In genomic region chrX:57380026-57380796, GRCh38 we compare ENCODE assay signal across 24 cellular contexts.
DNase-seq lines count a peak whose midpoint lies in the region; ATAC-seq and TF ChIP-seq lines count a peak whose summit lies in the region.
"Had no signal": no experiment of that assay in that cellular context is flagged by ENCODE, and none has a peak within 500 bp of the region (broad histone marks: within the 10 kb centered on the region; RNA-seq: fewer than 3 reads in every experiment).

No MANE protein-coding gene starts in this region.

- intact Hi-C loops in dorsolateral prefrontal cortex (cut with DNase I), result no loop called here

- no peak overlapping the region for H3K27ac ChIP-seq in dorsolateral prefrontal cortex
- H3K27ac ChIP-seq: brain microvascular endothelial cell had no signal

- DNase-seq in GM06990 (ENCODE audit: extremely low read depth, insufficient read length) (peak; percentile 14), mesothelial cell of epicardium (ENCODE audit: low spot score in 2 of 2, unreplicated experiment in 2 of 2) (no peak), dorsolateral prefrontal cortex (no peak), NCI-H1436 treated with DMSO at 0.1 percent for 48 hours (lab: John Stamatoyannopoulos, UW) (no peak), DMS 273 (lab: John Stamatoyannopoulos, UW; ENCODE audit: unreplicated experiment) (no peak)
- DNase-seq: brain microvascular endothelial cell; CD4-positive, alpha-beta T cell; DMS53; endodermal cell; H9; left cardiac atrium; mesenchymal stem cell; naive thymus-derived CD4-positive, alpha-beta T cell; NCI-H1694 treated with DMSO at 0.1 percent for 48 hours; NCI-H2227 treated with DMSO at 0.1 percent for 48 hours; retina; Right ventricle myocardium superior; stimulated activated CD4-positive, alpha-beta T cell treated with anti-CD3 and anti-CD28 coated beads, Interleukin-12 subunit alpha, Interleukin-12 subunit beta, amount 100 ng/mL, for 4 hours; SW 1271; trophoblast cell had no signal

- H3K27ac Mint-ChIP-seq in mesothelial cell of epicardium, result no peak overlapping the region
- H3K27ac Mint-ChIP-seq: CD4-positive, alpha-beta T cell; endodermal cell; H9; naive thymus-derived CD4-positive, alpha-beta T cell had no signal

- H3K4me3 Mint-ChIP-seq in mesothelial cell of epicardium, result no peak overlapping the region
- H3K4me3 Mint-ChIP-seq: CD4-positive, alpha-beta T cell; endodermal cell; H9; naive thymus-derived CD4-positive, alpha-beta T cell had no signal

- ATAC-seq in GM18519 (IDR thresholded peaks at IDR 0.05; ENCODE audit: low FRiP score, unreplicated experiment) (peak; percentile 97), HG02678 (IDR thresholded peaks at IDR 0.05; ENCODE audit: unreplicated experiment) (peak; percentile 62), HG03565 (IDR thresholded peaks at IDR 0.05; ENCODE audit: unreplicated experiment) (peak; percentile 86)
- ATAC-seq: K562; left cardiac atrium; naive thymus-derived CD4-positive, alpha-beta T cell had no signal

- H3K36me3 Mint-ChIP-seq in mesothelial cell of epicardium, result peaks cover 17% of the 10 kb centered on the region

- H3K27me3 Mint-ChIP-seq in mesothelial cell of epicardium (ENCODE audit: low read depth), result no peaks in the 10 kb centered on the region
- H3K27me3 Mint-ChIP-seq: CD4-positive, alpha-beta T cell; naive thymus-derived CD4-positive, alpha-beta T cell had no signal

- no peak for TF ChIP-seq CTCF in GM06990 (IDR thresholded peaks at IDR 0.05; ENCODE audit: insufficient read depth, low read length, poor library complexity, severe bottlenecking)
- no peak for TF ChIP-seq CTCF in mesothelial cell of epicardium (IDR thresholded peaks at IDR 0.05; ENCODE audit: unreplicated experiment)
- TF ChIP-seq CTCF in dorsolateral prefrontal cortex (IDR thresholded peaks at IDR 0.05 in 54 of 56, conservative IDR thresholded peaks at IDR 0.05 in 2 of 56; ENCODE audit: low read depth in 1 of 56, partially characterized antibody in 56 of 56), result no peak

- H3K36me3 ChIP-seq in GM06990 (ENCODE audit: control insufficient read depth, insufficient read depth, low read length), result no peaks in the 10 kb centered on the region
- H3K36me3 ChIP-seq: brain microvascular endothelial cell had no signal

- no peaks in the 10 kb centered on the region for H3K27me3 ChIP-seq in GM06990 (replicated peaks; ENCODE audit: control insufficient read depth, insufficient read depth, low read length)
- H3K27me3 ChIP-seq in dorsolateral prefrontal cortex, result peaks cover 0 to 37% (median 8%) of the 10 kb centered on the region in 45 donors
- H3K27me3 ChIP-seq: brain microvascular endothelial cell had no signal

- H3K4me1 Mint-ChIP-seq in mesothelial cell of epicardium, result no peaks in the 10 kb centered on the region
- H3K4me1 Mint-ChIP-seq: endodermal cell, H9 had no signal

- no peak overlapping the region for H3K4me3 ChIP-seq in GM06990 (replicated peaks; ENCODE audit: low read depth, low read length)
- no peak overlapping the region for H3K4me3 ChIP-seq in dorsolateral prefrontal cortex
- H3K4me3 ChIP-seq: K562 had no signal

- peaks cover 49% of the 10 kb centered on the region for H3K9me3 Mint-ChIP-seq in mesothelial cell of epicardium
- H3K9me3 Mint-ChIP-seq: CD4-positive, alpha-beta T cell had no signal
